ENCODE assay signal across 2 cellular contexts in genomic region chr1:9927259-9927658, GRCh38.
TF ChIP-seq lines count a peak whose summit lies in the region.

No MANE protein-coding gene starts in this region.

TF ChIP-seq in HepG2, 621 proteins besides CTCF, POLR2A, EP300 and RAD21:
- TF ChIP-seq, protein P1, sequence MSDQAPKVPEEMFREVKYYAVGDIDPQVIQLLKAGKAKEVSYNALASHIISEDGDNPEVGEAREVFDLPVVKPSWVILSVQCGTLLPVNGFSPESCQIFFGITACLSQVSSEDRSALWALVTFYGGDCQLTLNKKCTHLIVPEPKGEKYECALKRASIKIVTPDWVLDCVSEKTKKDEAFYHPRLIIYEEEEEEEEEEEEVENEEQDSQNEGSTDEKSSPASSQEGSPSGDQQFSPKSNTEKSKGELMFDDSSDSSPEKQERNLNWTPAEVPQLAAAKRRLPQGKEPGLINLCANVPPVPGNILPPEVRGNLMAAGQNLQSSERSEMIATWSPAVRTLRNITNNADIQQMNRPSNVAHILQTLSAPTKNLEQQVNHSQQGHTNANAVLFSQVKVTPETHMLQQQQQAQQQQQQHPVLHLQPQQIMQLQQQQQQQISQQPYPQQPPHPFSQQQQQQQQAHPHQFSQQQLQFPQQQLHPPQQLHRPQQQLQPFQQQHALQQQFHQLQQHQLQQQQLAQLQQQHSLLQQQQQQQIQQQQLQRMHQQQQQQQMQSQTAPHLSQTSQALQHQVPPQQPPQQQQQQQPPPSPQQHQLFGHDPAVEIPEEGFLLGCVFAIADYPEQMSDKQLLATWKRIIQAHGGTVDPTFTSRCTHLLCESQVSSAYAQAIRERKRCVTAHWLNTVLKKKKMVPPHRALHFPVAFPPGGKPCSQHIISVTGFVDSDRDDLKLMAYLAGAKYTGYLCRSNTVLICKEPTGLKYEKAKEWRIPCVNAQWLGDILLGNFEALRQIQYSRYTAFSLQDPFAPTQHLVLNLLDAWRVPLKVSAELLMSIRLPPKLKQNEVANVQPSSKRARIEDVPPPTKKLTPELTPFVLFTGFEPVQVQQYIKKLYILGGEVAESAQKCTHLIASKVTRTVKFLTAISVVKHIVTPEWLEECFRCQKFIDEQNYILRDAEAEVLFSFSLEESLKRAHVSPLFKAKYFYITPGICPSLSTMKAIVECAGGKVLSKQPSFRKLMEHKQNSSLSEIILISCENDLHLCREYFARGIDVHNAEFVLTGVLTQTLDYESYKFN (CRISPR knock-in tag; conservative IDR thresholded peaks at IDR 0.05): 0 out of 2 replicates have a peak, but pooled peaks have one; percentile 22
- 0 out of 2 replicates have a peak, but pooled peaks have one; percentile 21 for TF ChIP-seq ZNF292 (CRISPR knock-in tag; IDR thresholded peaks at IDR 0.05; ENCODE audit: borderline replicate concordance, low read depth)
- peak; percentile 72 for TF ChIP-seq ZNF362 (CRISPR knock-in tag; IDR thresholded peaks at IDR 0.05; ENCODE audit: borderline replicate concordance)
- TF ChIP-seq MED1 (CRISPR knock-in tag; IDR thresholded peaks at IDR 0.05): peak; percentile 25; the same call in 1 of the 2 replicates
- 0 out of 2 replicates have a peak, but pooled peaks have one; percentile 21 for TF ChIP-seq RARA (CRISPR knock-in tag; IDR thresholded peaks at IDR 0.05)
- no peak for TF ChIP-seq KLF16 (CRISPR knock-in tag; IDR thresholded peaks at IDR 0.05)
- TF ChIP-seq NR2F6 (IDR thresholded peaks at IDR 0.05): no peak
- 0 out of 2 replicates have a peak, but pooled peaks have one; percentile 23 for TF ChIP-seq NR2F6 (CRISPR knock-in tag; IDR thresholded peaks at IDR 0.05)
- peak; percentile 14 for TF ChIP-seq TEAD3 (CRISPR knock-in tag; optimal IDR thresholded peaks at IDR 0.05; ENCODE audit: borderline replicate concordance)
- peak; percentile 15; the same call in 1 of the 2 replicates for TF ChIP-seq ETV5 (CRISPR knock-in tag; IDR thresholded peaks at IDR 0.05; ENCODE audit: borderline replicate concordance)
- TF ChIP-seq CC2D1A (CRISPR knock-in tag; IDR thresholded peaks at IDR 0.05): no peak
- peak; percentile 21; the same call in 1 of the 2 replicates for TF ChIP-seq ZBTB38 (CRISPR knock-in tag; IDR thresholded peaks at IDR 0.05)
- no peak for TF ChIP-seq ZFP37 (CRISPR knock-in tag; IDR thresholded peaks at IDR 0.05; ENCODE audit: borderline replicate concordance)

TF ChIP-seq in GM12891, 5 proteins besides CTCF, POLR2A, EP300 and RAD21:
- TF ChIP-seq POLR2AphosphoS5 (IDR thresholded peaks at IDR 0.05; ENCODE audit: low read depth, low read length) (no peak), TAF1 (IDR thresholded peaks at IDR 0.05; ENCODE audit: low read depth, low read length) (no peak), POU2F2 (IDR thresholded peaks at IDR 0.05; ENCODE audit: low read depth, low read length) (no peak), PAX5 (IDR thresholded peaks at IDR 0.05; ENCODE audit: insufficient read depth, low read length, severe bottlenecking) (no peak), SPI1 (IDR thresholded peaks at IDR 0.05; ENCODE audit: low read depth, low read length) (no peak)
